15 cellular contexts compared by ENCODE assay signal in genomic region chr6:35014786-35015185, GRCh38.
DNase-seq lines count a peak whose midpoint lies in the region; ATAC-seq and TF ChIP-seq lines count a peak whose summit lies in the region.
"Had no signal": no experiment of that assay in that cellular context is flagged by ENCODE, and none has a peak within 500 bp of the region (broad histone marks: within the 10 kb centered on the region; RNA-seq: fewer than 3 reads in every experiment).

No MANE protein-coding gene starts in this region.

- H3K27ac Mint-ChIP-seq in activated CD8-positive, alpha-beta T cell treated with anti-CD3 and anti-CD28 coated beads, Interleukin-2, amount 10 ng/mL, durations not matched to agents 7 days and 5 days, result no peak overlapping the region

- H3K36me3 Mint-ChIP-seq in activated CD8-positive, alpha-beta T cell treated with anti-CD3 and anti-CD28 coated beads, Interleukin-2, amount 10 ng/mL, durations not matched to agents 7 days and 5 days (ENCODE audit: low read depth), result no peaks in the 10 kb centered on the region

- peaks cover 5 to 33% of the 10 kb centered on the region in 2 donors for H3K4me1 ChIP-seq in thoracic aorta (ENCODE audit: control insufficient read depth in 1 of 2, low read depth in 2 of 2)

- DNase-seq in SIG-M5 treated with dmso at 0.1 percent for 504 hours (lab: John Stamatoyannopoulos, UW; ENCODE audit: unreplicated experiment) (peak; percentile 33), SIG-M5 (lab: John Stamatoyannopoulos, UW) (no peak), foreskin fibroblast (peak; percentile 85 to 90), thoracic aorta (ENCODE audit: low spot score) (no peak), HUDEP-2 (lab: John Stamatoyannopoulos, UW; ENCODE audit: unreplicated experiment in 76 of 76) (no peak)
- DNase-seq in activated CD8-positive, alpha-beta T cell treated with anti-CD3 and anti-CD28 coated beads, Interleukin-2, amount 10 ng/mL, durations not matched to agents 7 days and 5 days, result no peak
- DNase-seq: activated effector memory CD4-positive, alpha-beta T cell treated with anti-CD3 and anti-CD28 coated beads, Interleukin-2, amount 50 U/mL, for 16 hours; GDM1; KG1; lower lobe of right lung; stimulated activated CD4-positive, alpha-beta T cell treated with anti-CD3 and anti-CD28 coated beads, Interleukin-15, amount 100 ng/mL, for 24 hours had no signal

- no peaks in the 10 kb centered on the region for H3K36me3 ChIP-seq in thoracic aorta

- H3K4me3 Mint-ChIP-seq in activated CD8-positive, alpha-beta T cell treated with anti-CD3 and anti-CD28 coated beads, Interleukin-2, amount 10 ng/mL, durations not matched to agents 7 days and 5 days, result no peak overlapping the region
- H3K4me3 Mint-ChIP-seq: stimulated activated naive CD8-positive, alpha-beta T cell treated with anti-CD3 and anti-CD28 coated beads, Interleukin-15, Interleukin-2, amounts not matched to agents 100 ng/mL and 50 ng/mL, for 24 hours had no signal

- no peaks in the 10 kb centered on the region for H3K9me3 Mint-ChIP-seq in activated CD8-positive, alpha-beta T cell treated with anti-CD3 and anti-CD28 coated beads, Interleukin-2, amount 10 ng/mL, durations not matched to agents 7 days and 5 days (ENCODE audit: insufficient read depth)
- H3K9me3 Mint-ChIP-seq: stimulated activated naive CD8-positive, alpha-beta T cell treated with anti-CD3 and anti-CD28 coated beads, Interleukin-15, Interleukin-2, amounts not matched to agents 100 ng/mL and 50 ng/mL, for 24 hours had no signal

- POLR2A ChIA-PET in activated CD8-positive, alpha-beta T cell treated with anti-CD3 and anti-CD28 coated beads, Interleukin-2, amount 10 ng/mL, durations not matched to agents 7 days and 5 days (lab: Charles Lee), result no interaction called here

- peaks cover 4% of the 10 kb centered on the region for H3K4me1 Mint-ChIP-seq in activated CD8-positive, alpha-beta T cell treated with anti-CD3 and anti-CD28 coated beads, Interleukin-2, amount 10 ng/mL, durations not matched to agents 7 days and 5 days (ENCODE audit: low read depth)

- CTCF ChIA-PET in activated CD8-positive, alpha-beta T cell treated with anti-CD3 and anti-CD28 coated beads, Interleukin-2, amount 10 ng/mL, durations not matched to agents 7 days and 5 days (lab: Charles Lee), result interaction anchor here (0.7 kb wide), 1 partner anchor 125 kb away, joined by 4 read pairs; no protein-coding TSS in a partner anchor

- H3K9me3 ChIP-seq in thoracic aorta, result no peaks in the 10 kb centered on the region
- H3K9me3 ChIP-seq: lower lobe of right lung had no signal

- H3K4me3 ChIP-seq in foreskin fibroblast (ENCODE audit: low read depth in 1 of 2, low read length in 2 of 2) (no peak overlapping the region), thoracic aorta (no peak overlapping the region)
- H3K4me3 ChIP-seq: lower lobe of right lung had no signal

- peak overlapping the region; percentile 9 to 87 for H3K27ac ChIP-seq in thoracic aorta
- H3K27ac ChIP-seq: 22Rv1 had no signal

- no peaks in the 10 kb centered on the region for H3K27me3 ChIP-seq in thoracic aorta (replicated peaks; ENCODE audit: insufficient read depth)

- H3K27me3 Mint-ChIP-seq in activated CD8-positive, alpha-beta T cell treated with anti-CD3 and anti-CD28 coated beads, Interleukin-2, amount 10 ng/mL, durations not matched to agents 7 days and 5 days (ENCODE audit: low read depth), result no peaks in the 10 kb centered on the region
- H3K27me3 Mint-ChIP-seq: stimulated activated naive CD8-positive, alpha-beta T cell treated with anti-CD3 and anti-CD28 coated beads, Interleukin-15, Interleukin-2, amounts not matched to agents 100 ng/mL and 50 ng/mL, for 24 hours had no signal

- TF ChIP-seq CTCF in foreskin fibroblast (IDR thresholded peaks at IDR 0.05; ENCODE audit: low read depth, low read length) (no peak), thoracic aorta (IDR thresholded peaks at IDR 0.05) (no peak)

- peak; percentile 39; the same call in 2 of the 3 replicates for ATAC-seq in SK-N-SH treated with all-trans-retinoic acid at 6 μM for 48 hours
- ATAC-seq in thoracic aorta (ENCODE audit: insufficient number of reproducible peaks, low FRiP score, low read depth), result no peak
- no peak for ATAC-seq in GM19035 (IDR thresholded peaks at IDR 0.05; ENCODE audit: unreplicated experiment)
- no peak for ATAC-seq in activated CD8-positive, alpha-beta T cell treated with anti-CD3 and anti-CD28 coated beads, Interleukin-2, amount 10 ng/mL, durations not matched to agents 7 days and 5 days
- ATAC-seq: lower lobe of right lung had no signal

TF ChIP-seq in SK-N-SH treated with all-trans-retinoic acid at 6 μM for 48 hours, 23 proteins besides CTCF, POLR2A, EP300 and RAD21:
- no peak for TF ChIP-seq ZNF565 (CRISPR knock-in tag; conservative IDR thresholded peaks at IDR 0.05; ENCODE audit: low read depth)
- TF ChIP-seq BACH2 (CRISPR knock-in tag; IDR thresholded peaks at IDR 0.05; ENCODE audit: borderline replicate concordance), result no peak
- TF ChIP-seq ISL1 (CRISPR knock-in tag; IDR thresholded peaks at IDR 0.05), result no peak
- TF ChIP-seq CSRNP3 (CRISPR knock-in tag; IDR thresholded peaks at IDR 0.05), result no peak
- no peak for TF ChIP-seq ZNF70 (CRISPR knock-in tag; IDR thresholded peaks at IDR 0.05)
- TF ChIP-seq GLIS3 (CRISPR knock-in tag; IDR thresholded peaks at IDR 0.05), result no peak
- no peak for TF ChIP-seq TSHZ2 (CRISPR knock-in tag; IDR thresholded peaks at IDR 0.05)
- TF ChIP-seq ZFP30 (CRISPR knock-in tag; IDR thresholded peaks at IDR 0.05), result no peak
- no peak for TF ChIP-seq ZFP3 (CRISPR knock-in tag; IDR thresholded peaks at IDR 0.05)
- TF ChIP-seq OSR1 (CRISPR knock-in tag; IDR thresholded peaks at IDR 0.05), result no peak
- TF ChIP-seq CSDC2 (CRISPR knock-in tag; IDR thresholded peaks at IDR 0.05), result no peak
- no peak for TF ChIP-seq ZNF8 (CRISPR knock-in tag; IDR thresholded peaks at IDR 0.05)

Comparison
In these comparisons a context has a peak if more than half of its experiments do, and no peak if none do; other contexts are left out.
1. DNase-seq: peak in SIG-M5 treated with dmso at 0.1 percent for 504 hours (single experiment) and foreskin fibroblast (2 of 2); none in SIG-M5 (single experiment), thoracic aorta (single experiment), HUDEP-2 (0 of 76) and activated CD8-positive, alpha-beta T cell treated with anti-CD3 and anti-CD28 coated beads, Interleukin-2, amount 10 ng/mL, durations not matched to agents 7 days and 5 days (single experiment).